10 cellular contexts compared by ENCODE assay signal in genomic region chr1:211576717-211577116, GRCh38. TPM values are rescaled to one million over a fixed set of nuclear protein-coding genes. Genes with fewer than 3 reads are reported as not detected.
A peak's percentile ranks its signal among the peaks of the same experiment; 100 is the strongest.
DNase-seq lines count a peak whose midpoint lies in the region; ATAC-seq and TF ChIP-seq lines count a peak whose summit lies in the region.
"Had no signal": no experiment of that assay in that cellular context is flagged by ENCODE, and none has a peak within 500 bp of the region (broad histone marks: within the 10 kb centered on the region; RNA-seq: fewer than 3 reads in every experiment).

No MANE protein-coding gene starts in this region.

- H3K4me3 ChIP-seq in H7 (ENCODE audit: insufficient read depth, low read depth, low read length), result peak overlapping the region; percentile 98
- peak overlapping the region; percentile 83 for H3K4me3 ChIP-seq in WERI-Rb-1 (ENCODE audit: low read depth, low read length)
- H3K4me3 ChIP-seq in fibroblast of villous mesenchyme (ENCODE audit: low read depth, low read length), result peak overlapping the region; percentile 76
- H3K4me3 ChIP-seq in skeletal muscle tissue (ENCODE audit: low read length in 3 of 3), result peak overlapping the region in 2 of 3 donors; percentile 89 to 94

- peak overlapping the region; percentile 84 for H3K27ac ChIP-seq in WERI-Rb-1
- no peak overlapping the region for H3K27ac ChIP-seq in skeletal muscle tissue (ENCODE audit: low read depth, low read length)

- peaks cover 12 to 21% (median 18%) of the 10 kb centered on the region in 3 donors for H3K4me1 ChIP-seq in skeletal muscle tissue (ENCODE audit: control insufficient read depth in 3 of 3, insufficient read depth in 3 of 3, low read length in 3 of 3)

- H3K27me3 ChIP-seq in H7 (ENCODE audit: control insufficient read depth, insufficient read depth, low read length) (peaks cover 5% of the 10 kb centered on the region; the same call in 1 of the 2 replicates), WERI-Rb-1 (ENCODE audit: insufficient read depth, low read depth, severe bottlenecking) (no peaks in the 10 kb centered on the region), skeletal muscle tissue (ENCODE audit: control insufficient read depth in 3 of 3, insufficient read depth in 3 of 3, low read length in 3 of 3) (no peaks in the 10 kb centered on the region)

- DNase-seq in H7 (no peak), WERI-Rb-1 (no peak), fibroblast of villous mesenchyme (ENCODE audit: low read depth) (no peak), GM20000 (ENCODE audit: low spot score) (no peak), CD1c-positive myeloid dendritic cell (ENCODE audit: extremely low spot score) (no peak)
- DNase-seq in stimulated activated naive CD4-positive, alpha-beta T cell (lab: John Stamatoyannopoulos, UW), result no peak
- DNase-seq: activated gamma-delta T cell, NCI-H2029 treated with DMSO at 0.1 percent for 48 hours had no signal

- TF ChIP-seq CTCF in WERI-Rb-1 (IDR thresholded peaks at IDR 0.05; ENCODE audit: low read depth, low read length) (no peak), fibroblast of villous mesenchyme (IDR thresholded peaks at IDR 0.05; ENCODE audit: insufficient read depth, low read depth, low read length) (no peak), GM20000 (IDR thresholded peaks at IDR 0.05; ENCODE audit: extremely low read depth, missing control alignments) (no peak)

- ATAC-seq in HG03159 (IDR thresholded peaks at IDR 0.05; ENCODE audit: unreplicated experiment), result no peak

- H3K9me3 ChIP-seq in WERI-Rb-1 (ENCODE audit: severe bottlenecking) (no peaks in the 10 kb centered on the region), skeletal muscle tissue (ENCODE audit: control insufficient read depth in 3 of 3, low read length in 3 of 3) (no peaks in the 10 kb centered on the region)

- no peaks in the 10 kb centered on the region for H3K36me3 ChIP-seq in H7 (replicated peaks; ENCODE audit: control insufficient read depth, insufficient read depth, low read length)
- peaks cover 32% of the 10 kb centered on the region for H3K36me3 ChIP-seq in WERI-Rb-1
- H3K36me3 ChIP-seq in skeletal muscle tissue (ENCODE audit: control insufficient read depth in 3 of 3, insufficient read depth in 3 of 3, low read length in 3 of 3), result peaks cover 4 to 11% (median 10%) of the 10 kb centered on the region in 3 donors

- H3K9ac ChIP-seq in skeletal muscle tissue (ENCODE audit: low read depth in 1 of 3, low read length in 3 of 3), result peak overlapping the region in 1 of 3 donors; percentile 63

RNA-seq across cellular contexts. Expression of gene SLC30A1, which starts 2.2 kb away (rescaled TPM):
- 9.1 and 12.4 TPM in 2 replicates for total RNA-seq in H7 (2014; rRNA removed; shearing (Covaris generic))
- total RNA-seq in fibroblast of villous mesenchyme (23.5 and 41.9 TPM in 2 replicates), skeletal muscle tissue (16.2 TPM)
